ENCODE assay signal across 26 cellular contexts in the genomic region with DNA sequence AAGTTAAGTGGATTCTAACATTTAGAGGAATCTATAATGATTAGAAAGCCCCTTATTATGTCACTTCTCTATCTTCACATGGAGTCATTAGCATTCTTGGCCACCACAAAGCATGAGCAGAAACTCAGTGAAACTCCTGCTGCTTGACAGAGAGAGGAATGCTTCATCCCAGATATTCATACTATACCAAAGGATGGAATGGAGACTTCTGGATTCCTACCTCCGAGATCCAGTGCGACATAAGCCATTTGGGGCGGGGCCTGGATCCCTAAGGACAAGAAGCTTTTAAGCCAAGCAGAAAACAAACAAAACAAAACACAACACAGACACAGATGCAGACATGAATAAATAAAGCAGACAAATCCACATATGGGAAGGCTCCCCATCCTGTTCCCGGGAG.
DNase-seq lines count a peak whose midpoint lies in the region; ATAC-seq and TF ChIP-seq lines count a peak whose summit lies in the region.
"Had no signal": no experiment of that assay in that cellular context is flagged by ENCODE, and none has a peak within 500 bp of the region (broad histone marks: within the 10 kb centered on the region; RNA-seq: fewer than 3 reads in every experiment).

No MANE protein-coding gene starts in this region.

- H3K9ac ChIP-seq in neural progenitor cell (no peak overlapping the region), neuronal stem cell (ENCODE audit: low read depth, low read length, poor library complexity) (no peak overlapping the region)

- no peak for TF ChIP-seq POLR2A in esophagus squamous epithelium (IDR thresholded peaks at IDR 0.05)

- CTCF ChIA-PET in WTC11 (lab: Charles Lee): interaction anchor here (1.4 kb wide), 1 partner anchor 199 kb away, joined by 3 read pairs; no protein-coding TSS in a partner anchor

- H3K4me1 ChIP-seq in left ventricle myocardium inferior: peaks cover 19% of the 10 kb centered on the region
- peaks cover 0 to 16% of the 10 kb centered on the region in 2 donors for H3K4me1 ChIP-seq in right atrium auricular region
- H3K4me1 ChIP-seq in neural progenitor cell: peaks cover 15% of the 10 kb centered on the region
- peaks cover 0 to 12% (median 10%) of the 10 kb centered on the region in 3 donors for H3K4me1 ChIP-seq in esophagus squamous epithelium
- H3K4me1 ChIP-seq in neuronal stem cell (ENCODE audit: control insufficient read depth in 2 of 2, insufficient read depth in 1 of 2, low read depth in 1 of 2, low read length in 2 of 2): peaks cover 0 to 4% of the 10 kb centered on the region in 2 donors

- peak overlapping the region; percentile 45 for H3K27ac Mint-ChIP-seq in WTC11
- no peak overlapping the region for H3K27ac Mint-ChIP-seq in neural progenitor cell
- H3K27ac Mint-ChIP-seq: activated CD8-positive, alpha-beta memory T cell treated with anti-CD3 and anti-CD28 coated beads, Interleukin-2, amount 10 ng/mL, durations not matched to agents 7 days and 5 days; CD4-positive, alpha-beta T cell; IgD-negative memory B cell; naive thymus-derived CD8-positive, alpha-beta T cell; T-helper 1 cell treated with Interleukin-12 subunit alpha and Interleukin-12 subunit beta and Interleukin-4 antibody, amounts not matched to agents 30 μg/mL and 1 μg/mL, for 36 hours had no signal

- H3K79me2 ChIP-seq in neural progenitor cell (ENCODE audit: low read depth): no peaks in the 10 kb centered on the region

- H2BK12ac ChIP-seq in neuronal stem cell (ENCODE audit: low read length): no peak overlapping the region

- H3K27ac ChIP-seq in left ventricle myocardium inferior (replicated peaks): peak overlapping the region; percentile 22
- H3K27ac ChIP-seq in right atrium auricular region: no peak overlapping the region
- H3K27ac ChIP-seq in neural progenitor cell: no peak overlapping the region
- H3K27ac ChIP-seq in esophagus squamous epithelium: no peak overlapping the region
- no peak overlapping the region for H3K27ac ChIP-seq in neuronal stem cell (replicated peaks; ENCODE audit: low read length)
- H3K27ac ChIP-seq: lower lobe of right lung, stomach, uterus had no signal

- H3K27me3 ChIP-seq in left ventricle myocardium inferior (ENCODE audit: low read depth) (no peaks in the 10 kb centered on the region), right atrium auricular region (no peaks in the 10 kb centered on the region), neural progenitor cell (no peaks in the 10 kb centered on the region), esophagus squamous epithelium (no peaks in the 10 kb centered on the region), neuronal stem cell (ENCODE audit: control insufficient read depth in 3 of 3, insufficient read depth in 3 of 3, low read depth in 1 of 3, low read length in 3 of 3) (no peaks in the 10 kb centered on the region)
- H3K27me3 ChIP-seq: heart right ventricle, stomach, uterus had no signal

- no peaks in the 10 kb centered on the region for H3K9me3 Mint-ChIP-seq in WTC11
- no peaks in the 10 kb centered on the region for H3K9me3 Mint-ChIP-seq in neural progenitor cell
- H3K9me3 Mint-ChIP-seq: activated T-cell treated with anti-CD3 and anti-CD28 coated beads, Interleukin-2, amount 50 U/mL, for 4 hours; CD4-positive, alpha-beta T cell; IgD-negative memory B cell; T-helper 1 cell treated with Interleukin-12 subunit alpha and Interleukin-12 subunit beta and Interleukin-4 antibody, amounts not matched to agents 30 μg/mL and 1 μg/mL, for 36 hours had no signal

- no peak overlapping the region for H3K4me3 ChIP-seq in left ventricle myocardium inferior
- no peak overlapping the region for H3K4me3 ChIP-seq in right atrium auricular region
- no peak overlapping the region for H3K4me3 ChIP-seq in neural progenitor cell
- H3K4me3 ChIP-seq in esophagus squamous epithelium: no peak overlapping the region
- H3K4me3 ChIP-seq in neuronal stem cell (ENCODE audit: low read length in 2 of 2): no peak overlapping the region
- H3K4me3 ChIP-seq: heart right ventricle, lower lobe of right lung, stomach, uterus had no signal

- H2BK5ac ChIP-seq in neuronal stem cell (ENCODE audit: low read length): no peak overlapping the region

- H2BK120ac ChIP-seq in neuronal stem cell (ENCODE audit: low read depth, low read length): no peak overlapping the region

- no peak for TF ChIP-seq CTCF in left ventricle myocardium inferior (IDR thresholded peaks at IDR 0.05; ENCODE audit: borderline replicate concordance)
- TF ChIP-seq CTCF in right atrium auricular region (IDR thresholded peaks at IDR 0.05): no peak
- no peak for TF ChIP-seq CTCF in WTC11 (IDR thresholded peaks at IDR 0.05)
- TF ChIP-seq CTCF in neural progenitor cell (IDR thresholded peaks at IDR 0.05): no peak
- TF ChIP-seq CTCF in esophagus squamous epithelium (IDR thresholded peaks at IDR 0.05): no peak

- H3K36me3 Mint-ChIP-seq in WTC11: no peaks in the 10 kb centered on the region
- H3K36me3 Mint-ChIP-seq in neural progenitor cell: no peaks in the 10 kb centered on the region
- H3K36me3 Mint-ChIP-seq: activated CD8-positive, alpha-beta memory T cell treated with anti-CD3 and anti-CD28 coated beads, Interleukin-2, amount 10 ng/mL, durations not matched to agents 7 days and 5 days; IgD-negative memory B cell; naive thymus-derived CD8-positive, alpha-beta T cell had no signal

- no peak overlapping the region for H3K4ac ChIP-seq in neuronal stem cell (ENCODE audit: low read length)

- POLR2A ChIA-PET in WTC11 (lab: Charles Lee): no interaction called here

- no peak overlapping the region for H4K91ac ChIP-seq in neuronal stem cell (ENCODE audit: low read depth, low read length, poor library complexity)

- no peak overlapping the region for H4K8ac ChIP-seq in neuronal stem cell (ENCODE audit: low read depth, low read length)

- peaks cover 3% of the 10 kb centered on the region for H3F3A ChIP-seq in neural progenitor cell (ENCODE audit: low read depth)

- H2AK5ac ChIP-seq in neuronal stem cell (ENCODE audit: low read depth, low read length): no peak overlapping the region

- H3K79me1 ChIP-seq in neuronal stem cell (ENCODE audit: low read depth, low read length): no peaks in the 10 kb centered on the region

- H3K9me3 ChIP-seq in left ventricle myocardium inferior (replicated peaks) (no peaks in the 10 kb centered on the region), right atrium auricular region (no peaks in the 10 kb centered on the region), neural progenitor cell (ENCODE audit: low read depth) (no peaks in the 10 kb centered on the region), esophagus squamous epithelium (no peaks in the 10 kb centered on the region), neuronal stem cell (replicated peaks in 1 of 2; ENCODE audit: control insufficient read depth in 2 of 2, insufficient read depth in 1 of 2, low read depth in 1 of 2, low read length in 2 of 2) (no peaks in the 10 kb centered on the region)
- H3K9me3 ChIP-seq: heart right ventricle, lower lobe of right lung, stomach, uterus had no signal

- no peak overlapping the region for H3K23ac ChIP-seq in neuronal stem cell (ENCODE audit: low read depth, low read length, poor library complexity)

- H3K4me1 Mint-ChIP-seq in WTC11 (peaks cover 22% of the 10 kb centered on the region), neural progenitor cell (peaks cover 14% of the 10 kb centered on the region)
- H3K4me1 Mint-ChIP-seq: activated CD8-positive, alpha-beta memory T cell treated with anti-CD3 and anti-CD28 coated beads, Interleukin-2, amount 10 ng/mL, durations not matched to agents 7 days and 5 days; IgD-negative memory B cell had no signal

- WGBS in esophagus squamous epithelium, 2 donors: 90 to 92% methylated on average over 4 of the region's 4 CpGs
- WGBS in neuronal stem cell (ENCODE audit: extremely low coverage in 2 of 2, insufficient read length in 2 of 2, insufficient replicate concordance in 1 of 2), 2 donors: no CpG with 5 or more reads among the region's 4 CpGs

- H3K4me3 Mint-ChIP-seq in WTC11 (no peak overlapping the region), neural progenitor cell (no peak overlapping the region)
- H3K4me3 Mint-ChIP-seq: activated CD8-positive, alpha-beta memory T cell treated with anti-CD3 and anti-CD28 coated beads, Interleukin-2, amount 10 ng/mL, durations not matched to agents 7 days and 5 days; activated T-cell treated with anti-CD3 and anti-CD28 coated beads, Interleukin-2, amount 50 U/mL, for 4 hours; CD4-positive, alpha-beta T cell; IgD-negative memory B cell; naive thymus-derived CD8-positive, alpha-beta T cell; T-helper 1 cell treated with Interleukin-12 subunit alpha and Interleukin-12 subunit beta and Interleukin-4 antibody, amounts not matched to agents 30 μg/mL and 1 μg/mL, for 36 hours had no signal

- no peak overlapping the region for H2BK15ac ChIP-seq in neuronal stem cell (ENCODE audit: low read length)

- H3K18ac ChIP-seq in neuronal stem cell (ENCODE audit: low read length): no peak overlapping the region

- H4K20me1 ChIP-seq in neural progenitor cell (ENCODE audit: low read depth): no peaks in the 10 kb centered on the region

- H3K14ac ChIP-seq in neuronal stem cell (ENCODE audit: low read length): no peak overlapping the region

- H2AFZ ChIP-seq in neural progenitor cell (replicated peaks) (peak overlapping the region; percentile 63), neuronal stem cell (ENCODE audit: low read length) (no peak overlapping the region)

- H3K36me3 ChIP-seq in left ventricle myocardium inferior (no peaks in the 10 kb centered on the region), right atrium auricular region (no peaks in the 10 kb centered on the region), neural progenitor cell (no peaks in the 10 kb centered on the region), esophagus squamous epithelium (no peaks in the 10 kb centered on the region), neuronal stem cell (replicated peaks in 1 of 2; ENCODE audit: control insufficient read depth in 2 of 2, insufficient read depth in 2 of 2, low read length in 2 of 2) (no peaks in the 10 kb centered on the region)
- H3K36me3 ChIP-seq: heart right ventricle, lower lobe of right lung, stomach, uterus had no signal

- peak; percentile 17; the same call in 1 of the 2 replicates for ATAC-seq in WTC11
- ATAC-seq: activated CD8-positive, alpha-beta memory T cell treated with anti-CD3 and anti-CD28 coated beads, Interleukin-2, amount 10 ng/mL, durations not matched to agents 7 days and 5 days; activated T-cell treated with anti-CD3 and anti-CD28 coated beads, Interleukin-2, amount 50 U/mL, for 4 hours; lower lobe of right lung; naive thymus-derived CD8-positive, alpha-beta T cell; SK-N-SH treated with all-trans-retinoic acid at 6 μM for 48 hours had no signal

- H3K4me2 ChIP-seq in neural progenitor cell: peak overlapping the region; percentile 28
- H3K4me2 ChIP-seq in neuronal stem cell (ENCODE audit: insufficient read depth, low read length, poor library complexity, severe bottlenecking): no peak overlapping the region

- H3K27me3 Mint-ChIP-seq in WTC11 (ENCODE audit: low read depth) (no peaks in the 10 kb centered on the region), neural progenitor cell (ENCODE audit: insufficient read depth, low read depth) (no peaks in the 10 kb centered on the region)
- H3K27me3 Mint-ChIP-seq: activated CD8-positive, alpha-beta memory T cell treated with anti-CD3 and anti-CD28 coated beads, Interleukin-2, amount 10 ng/mL, durations not matched to agents 7 days and 5 days; CD4-positive, alpha-beta T cell; IgD-negative memory B cell had no signal

- no peak for DNase-seq in left ventricle myocardium inferior
- no peak for DNase-seq in right atrium auricular region (ENCODE audit: low spot score)
- DNase-seq in WTC11 (ENCODE audit: low spot score): no peak
- DNase-seq in neural progenitor cell (ENCODE audit: low spot score): no peak
- DNase-seq in esophagus squamous epithelium (lab: John Stamatoyannopoulos, UW): no peak
- DNase-seq in germinal center (ENCODE audit: low spot score): no peak
- no peak for DNase-seq in neuronal stem cell (ENCODE audit: low spot score)
- no peak for DNase-seq in hepatic stellate cell (ENCODE audit: low spot score)
- DNase-seq: activated CD8-positive, alpha-beta memory T cell treated with anti-CD3 and anti-CD28 coated beads, Interleukin-2, amount 10 ng/mL, durations not matched to agents 7 days and 5 days; activated naive CD4-positive, alpha-beta T cell treated with Interleukin-2 at 50 U/mL for 16 hours; activated T-cell treated with anti-CD3 and anti-CD28 coated beads, Interleukin-2, amount 50 U/mL, for 4 hours; CD4-positive, alpha-beta T cell; central memory CD4-positive, alpha-beta T cell; cortex of kidney; kidney glomerular epithelial cell; lower lobe of right lung; naive thymus-derived CD8-positive, alpha-beta T cell; NCI-H1930; RPMI8226; stimulated activated CD8-positive, alpha-beta memory T cell treated with anti-CD3 and anti-CD28 coated beads, Interleukin-4, amount 100 ng/mL, for 48 hours; stomach had no signal

- intact Hi-C loops in left ventricle myocardium inferior (cut with micrococcal nuclease) (no loop called here), esophagus squamous epithelium (cut with DNase I) (no loop called here)
